ENCODE assay signal across 27 cellular contexts in the genomic region with DNA sequence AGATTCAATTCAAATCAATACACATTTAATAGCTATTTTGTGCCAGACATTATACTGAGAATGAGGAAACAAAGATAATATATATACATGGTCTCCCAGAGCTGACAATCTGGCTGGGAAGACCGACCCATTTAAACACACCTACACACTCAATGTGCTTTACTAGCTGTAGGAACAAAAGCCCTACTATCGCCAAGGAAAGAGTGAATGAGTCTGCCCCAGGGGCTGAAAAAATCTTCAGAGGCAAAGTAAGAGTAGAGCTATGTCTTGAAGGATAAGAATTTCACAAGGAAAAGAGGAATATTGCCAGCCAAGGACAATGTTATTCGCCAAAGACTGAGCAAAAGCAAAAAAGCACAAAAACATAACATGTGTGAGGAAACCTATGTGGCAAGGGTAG. TPM values are rescaled to one million over a fixed set of nuclear protein-coding genes. Genes with fewer than 3 reads are reported as not detected.
DNase-seq lines count a peak whose midpoint lies in the region; ATAC-seq, FAIRE-seq and TF ChIP-seq lines count a peak whose summit lies in the region.
"Had no signal": no experiment of that assay in that cellular context is flagged by ENCODE, and none has a peak within 500 bp of the region (broad histone marks: within the 10 kb centered on the region; RNA-seq: fewer than 3 reads in every experiment).

No MANE protein-coding gene starts in this region.

- no peak overlapping the region for H4K91ac ChIP-seq in mesenchymal stem cell (ENCODE audit: low read length)

- POLR2A ChIA-PET in MCF 10A (lab: Yijun Ruan, JAX): interaction anchor here (0.9 to 2.8 kb wide), 6 partner anchors 15 to 52 kb away, joined by 3 to 14 read pairs (median 4); a partner anchor contains a TSS

- H3K36me3 Mint-ChIP-seq in MCF 10A (ENCODE audit: insufficient read depth, unreplicated experiment): peaks cover 28% of the 10 kb centered on the region

- H3K27me3 Mint-ChIP-seq in MCF 10A (ENCODE audit: insufficient read depth, unreplicated experiment): no peaks in the 10 kb centered on the region
- H3K27me3 Mint-ChIP-seq: dendritic cell treated with granulocyte-macrophage colony-stimulating factor and Interleukin-4, amounts not matched to agents 40 ng/mL and 50 ng/mL, for 4 days; naive B cell; stimulated activated naive CD8-positive, alpha-beta T cell treated with anti-CD3 and anti-CD28 coated beads, Interleukin-15, Interleukin-2, amounts not matched to agents 100 ng/mL and 50 ng/mL, for 24 hours had no signal

- no peak overlapping the region for H3K27ac Mint-ChIP-seq in MCF 10A (ENCODE audit: low read depth, unreplicated experiment)
- H3K27ac Mint-ChIP-seq: activated naive CD4-positive, alpha-beta T cell treated with anti-CD3 and anti-CD28 coated beads, Interleukin-2, amount 50 U/mL, for 72 hours; dendritic cell treated with granulocyte-macrophage colony-stimulating factor and Interleukin-4, amounts not matched to agents 40 ng/mL and 50 ng/mL, for 4 days; stimulated activated naive CD8-positive, alpha-beta T cell treated with anti-CD3 and anti-CD28 coated beads, Interleukin-15, Interleukin-2, amounts not matched to agents 100 ng/mL and 50 ng/mL, for 24 hours had no signal

- H3K79me1 ChIP-seq in mesenchymal stem cell (replicated peaks; ENCODE audit: low read length, poor library complexity, severe bottlenecking): peaks cover 2% of the 10 kb centered on the region

- no peak overlapping the region for H2BK12ac ChIP-seq in mesenchymal stem cell (ENCODE audit: low read length in 2 of 2)

- H3K27ac ChIP-seq in mammary epithelial cell (ENCODE audit: insufficient read depth, low read depth, low read length) (peak overlapping the region; percentile 12), mesenchymal stem cell (ENCODE audit: low read length, poor library complexity, severe bottlenecking) (peak overlapping the region; percentile 49), stomach (peak overlapping the region in 4 of 5 donors; percentile 7 to 68 (median 22))
- H3K27ac ChIP-seq: A549; BLaER1 treated with 17β-estradiol and CSF1 and Interleukin-3, amounts not matched to agents 10 nM and 100 nM; body of pancreas; KMS-11; ovary had no signal

- no peak overlapping the region for H3K4ac ChIP-seq in mesenchymal stem cell (ENCODE audit: low read depth in 1 of 2, low read length in 2 of 2)

- H3K4me1 Mint-ChIP-seq in MCF 10A (ENCODE audit: insufficient read depth, unreplicated experiment): peaks cover 51% of the 10 kb centered on the region

- no peak overlapping the region for H3K18ac ChIP-seq in mesenchymal stem cell (ENCODE audit: low read depth in 1 of 2, low read length in 2 of 2)

- no peak overlapping the region for H4K8ac ChIP-seq in mesenchymal stem cell (ENCODE audit: low read length)

- H2BK5ac ChIP-seq in mesenchymal stem cell (ENCODE audit: low read depth, low read length, poor library complexity, severe bottlenecking): no peak overlapping the region

- no peak for FAIRE-seq in D721Med (lab: Jason Lieb, UNC)
- FAIRE-seq: A549, frontal cortex, urothelium cell line had no signal

- H3K79me2 ChIP-seq in mammary epithelial cell (ENCODE audit: insufficient read depth, low read length): peaks cover 85% of the 10 kb centered on the region

- H3K9me3 Mint-ChIP-seq in MCF 10A (ENCODE audit: unreplicated experiment): no peaks in the 10 kb centered on the region
- H3K9me3 Mint-ChIP-seq: activated naive CD4-positive, alpha-beta T cell treated with anti-CD3 and anti-CD28 coated beads, Interleukin-2, amount 50 U/mL, for 72 hours; dendritic cell treated with granulocyte-macrophage colony-stimulating factor and Interleukin-4, amounts not matched to agents 40 ng/mL and 50 ng/mL, for 4 days; naive B cell; stimulated activated naive CD8-positive, alpha-beta T cell treated with anti-CD3 and anti-CD28 coated beads, Interleukin-15, Interleukin-2, amounts not matched to agents 100 ng/mL and 50 ng/mL, for 24 hours had no signal

- 8% methylated on average over 3 of the region's 3 CpGs for WGBS in mammary epithelial cell (ENCODE audit: low coverage, missing lambda C conversion rate)
- 100% methylated on average over 1 of the region's 3 CpGs for WGBS in mesenchymal stem cell
- 58 to 84% (median 74%) methylated on average over 3 of the region's 3 CpGs for WGBS in stomach, 5 donors

- H3K27me3 ChIP-seq in mammary epithelial cell (ENCODE audit: insufficient read depth, low read length): no peaks in the 10 kb centered on the region
- H3K27me3 ChIP-seq in mesenchymal stem cell (ENCODE audit: control insufficient read depth in 1 of 2, insufficient read depth in 1 of 2, low read length in 2 of 2): no peaks in the 10 kb centered on the region
- H3K27me3 ChIP-seq in stomach: no peaks in the 10 kb centered on the region
- H3K27me3 ChIP-seq: BLaER1 treated with 17β-estradiol and CSF1 and Interleukin-3, amounts not matched to agents 10 nM and 100 nM; body of pancreas; left lung; ovary had no signal

- no peak for TF ChIP-seq EP300 in stomach (IDR thresholded peaks at IDR 0.05)

- no peak for TF ChIP-seq POLR2A in stomach (IDR thresholded peaks at IDR 0.05)

- peak overlapping the region; percentile 40 for H3K4me2 ChIP-seq in mammary epithelial cell (ENCODE audit: insufficient read depth, low read depth, low read length)
- no peak overlapping the region for H3K4me2 ChIP-seq in mesenchymal stem cell (ENCODE audit: low read length, poor library complexity, severe bottlenecking)

- H3K9ac ChIP-seq in mammary epithelial cell (ENCODE audit: insufficient read depth, low read length): no peak overlapping the region
- no peak overlapping the region for H3K9ac ChIP-seq in mesenchymal stem cell (ENCODE audit: low read length)
- H3K9ac ChIP-seq: BLaER1 treated with 17β-estradiol and CSF1 and Interleukin-3, amounts not matched to agents 10 nM and 100 nM; GM23248; KMS-11 had no signal

- H3K23ac ChIP-seq in mesenchymal stem cell (ENCODE audit: low read length in 2 of 2): no peak overlapping the region

- H2BK15ac ChIP-seq in mesenchymal stem cell (ENCODE audit: low read depth, poor library complexity, severe bottlenecking): no peak overlapping the region

- H2BK120ac ChIP-seq in mesenchymal stem cell (ENCODE audit: low read depth, low read length): no peak overlapping the region

- no peak overlapping the region for H3K4me3 Mint-ChIP-seq in MCF 10A (ENCODE audit: unreplicated experiment)
- H3K4me3 Mint-ChIP-seq: dendritic cell treated with granulocyte-macrophage colony-stimulating factor and Interleukin-4, amounts not matched to agents 40 ng/mL and 50 ng/mL, for 4 days; naive B cell; stimulated activated naive CD8-positive, alpha-beta T cell treated with anti-CD3 and anti-CD28 coated beads, Interleukin-15, Interleukin-2, amounts not matched to agents 100 ng/mL and 50 ng/mL, for 24 hours had no signal

- H3K4me1 ChIP-seq in mammary epithelial cell (ENCODE audit: insufficient read depth, low read length) (peaks cover 45% of the 10 kb centered on the region), mesenchymal stem cell (ENCODE audit: control insufficient read depth, insufficient read depth, low read depth, low read length) (peaks cover 12% of the 10 kb centered on the region), stomach (peaks cover 23 to 100% (median 64%) of the 10 kb centered on the region in 4 donors)

- DNase-seq in mammary epithelial cell: no peak
- no peak for DNase-seq in MCF 10A (ENCODE audit: unreplicated experiment)
- peak; percentile 16 for DNase-seq in astrocyte of the hippocampus (ENCODE audit: low read depth, low spot score)
- no peak for DNase-seq in mesenchymal stem cell
- DNase-seq in stomach: no peak
- DNase-seq in D721Med (ENCODE audit: insufficient read length, low spot score): no peak
- DNase-seq: activated CD4-positive, alpha-beta T cell treated with anti-CD3 and anti-CD28 coated beads, Interleukin-2, amount 50 U/mL, for 4 hours; body of pancreas; GM23248; left lung; naive B cell; NCI-H1048; NCI-H2081; ovary; RPMI8226; stimulated activated CD4-positive, alpha-beta T cell treated with anti-CD3 and anti-CD28 coated beads, Interleukin-2, amount 100 ng/mL, for 48 hours had no signal

- intact Hi-C loops in mammary epithelial cell (cut with micrococcal nuclease): no loop called here
- intact Hi-C loops in MCF 10A (cut with micrococcal nuclease): no loop called here
- intact Hi-C loops in stomach (cut with DNase I; ENCODE audit: low total_unique reads): no loop called here

- H3K9me3 ChIP-seq in mammary epithelial cell (replicated peaks; ENCODE audit: insufficient read depth, low read length) (no peaks in the 10 kb centered on the region), mesenchymal stem cell (ENCODE audit: control insufficient read depth, low read length) (no peaks in the 10 kb centered on the region), stomach (no peaks in the 10 kb centered on the region)
- H3K9me3 ChIP-seq: A549; BLaER1 treated with 17β-estradiol and CSF1 and Interleukin-3, amounts not matched to agents 10 nM and 100 nM; body of pancreas; left lung; ovary had no signal

- dilution Hi-C loops in mammary epithelial cell (cut with HindIII; ENCODE audit: low sequenced_read_pairs): no loop called here

- BruUV-seq in mammary epithelial cell (replicated peaks; lab: Mats Ljungman, UMichigan) (no TSS peak), MCF 10A (replicated peaks; lab: Mats Ljungman, UMichigan) (no TSS peak)

- no peak overlapping the region for H2AFZ ChIP-seq in mammary epithelial cell (ENCODE audit: low read depth, low read length)
- no peak overlapping the region for H2AFZ ChIP-seq in mesenchymal stem cell (ENCODE audit: low read depth, low read length)
- H2AFZ ChIP-seq: GM23248 had no signal

- CTCF ChIA-PET in mammary epithelial cell (lab: Charles Lee; ENCODE audit: low non-redundant PET) (no interaction called here), MCF 10A (lab: Yijun Ruan, JAX) (interaction anchor here (0.6 to 1.9 kb wide), 4 partner anchors 8 to 55 kb away, joined by 3 to 11 read pairs (median 8); no protein-coding TSS in a partner anchor)

- H3K4me3 ChIP-seq in mammary epithelial cell (replicated peaks in 1 of 3; ENCODE audit: insufficient read depth in 1 of 3, low read depth in 2 of 3, low read length in 3 of 3): no peak overlapping the region
- H3K4me3 ChIP-seq in mesenchymal stem cell (ENCODE audit: insufficient read depth in 1 of 2, low read depth in 1 of 2, low read length in 2 of 2): no peak overlapping the region
- no peak overlapping the region for H3K4me3 ChIP-seq in stomach
- H3K4me3 ChIP-seq: A549; BLaER1 treated with 17β-estradiol and CSF1 and Interleukin-3, amounts not matched to agents 10 nM and 100 nM; body of pancreas; GM23248; left lung; ovary; skin epidermis had no signal

- no peak for ATAC-seq in HG02840 (IDR thresholded peaks at IDR 0.05; ENCODE audit: low FRiP score, unreplicated experiment)
- ATAC-seq in esophagus mucosa: no peak
- ATAC-seq: A549; activated naive CD4-positive, alpha-beta T cell treated with anti-CD3 and anti-CD28 coated beads, Interleukin-2, amount 50 U/mL, for 72 hours; body of pancreas; left lung had no signal

- H2AK5ac ChIP-seq in mesenchymal stem cell (ENCODE audit: low read length, severe bottlenecking): peak overlapping the region; percentile 97

- no peaks in the 10 kb centered on the region for H3K36me3 ChIP-seq in mammary epithelial cell (ENCODE audit: insufficient read depth, low read length)
- peaks cover 6 to 16% of the 10 kb centered on the region in 2 experiments for H3K36me3 ChIP-seq in mesenchymal stem cell (ENCODE audit: control insufficient read depth in 1 of 2, insufficient read depth in 2 of 2, low read depth in 1 of 2, low read length in 2 of 2)
- peaks cover 7 to 25% (median 15%) of the 10 kb centered on the region in 4 donors for H3K36me3 ChIP-seq in stomach
- H3K36me3 ChIP-seq: ovary had no signal

- no peak overlapping the region for H3K14ac ChIP-seq in mesenchymal stem cell (ENCODE audit: low read length in 2 of 2)

- TF ChIP-seq CTCF in mammary epithelial cell (conservative IDR thresholded peaks at IDR 0.05 in 1 of 2, IDR thresholded peaks at IDR 0.05 in 1 of 2; ENCODE audit: extremely low read depth in 1 of 2, insufficient read depth in 1 of 2, low read depth in 1 of 2, low read length in 2 of 2) (no peak), MCF 10A (IDR thresholded peaks at IDR 0.05; ENCODE audit: unreplicated experiment) (no peak), stomach (IDR thresholded peaks at IDR 0.05) (no peak), D721Med (IDR thresholded peaks at IDR 0.05; ENCODE audit: insufficient read depth, missing control alignments) (no peak)

- H4K20me1 ChIP-seq in mammary epithelial cell (ENCODE audit: insufficient read depth, low read length): no peaks in the 10 kb centered on the region

- in situ Hi-C loops in mammary epithelial cell (cut with MboI; ENCODE audit: low sequenced_read_pairs in 2 of 2): no loop called here

RNA-seq across cellular contexts. Expression of a gene that starts 6.6 kb away (rescaled TPM):
- total RNA-seq in mammary epithelial cell (10 to 100 TPM; 64.0 to 65.0 TPM), MCF 10A (2022) (94.7 and 102 TPM in 2 replicates), stomach (100 to 1,000 TPM in 2 of 5 donors, 10 to 100 TPM in 3; 28.6 to 137 (median 52.1) TPM), esophagus mucosa (33.5 TPM)
- polyA plus RNA-seq in mammary epithelial cell (92.4 TPM), stomach (10 to 100 TPM; 70.7 to 88.0 (median 77.8) TPM)
- polyA minus RNA-seq in mammary epithelial cell: 130 TPM
- 289 TPM for polyA plus RNA-seq in mesenchymal stem cell (2013, experiment 1 of 2)
- polyA plus RNA-seq in mesenchymal stem cell (2013, experiment 2 of 2): 256 TPM

RNA-seq across cellular contexts. Expression of a gene that starts 50.1 kb away (rescaled TPM):
- total RNA-seq in mammary epithelial cell: 100 to 1,000 TPM in 1 of 2 donors, 10 to 100 TPM in 1; 32.5 to 116 TPM
- 31.9 TPM for polyA plus RNA-seq in mammary epithelial cell
- polyA minus RNA-seq in mammary epithelial cell: 38.5 TPM
- 20.6 and 55.7 TPM in 2 replicates for total RNA-seq in MCF 10A (2022)
- 5.8 TPM for polyA plus RNA-seq in mesenchymal stem cell (2013, experiment 1 of 2)
- 5.7 TPM for polyA plus RNA-seq in mesenchymal stem cell (2013, experiment 2 of 2)
- total RNA-seq in stomach: 10 to 100 TPM in 3 of 5 donors, 1 to 10 TPM in 2; 1.2 to 39.8 (median 27.7) TPM
- polyA plus RNA-seq in stomach: 10 to 100 TPM in 2 of 3 donors, 1 to 10 TPM in 1; 8.5 to 15.0 (median 11.8) TPM
- total RNA-seq in esophagus mucosa: 62.1 TPM
